18 cellular contexts compared by ENCODE assay signal in the genomic region with DNA sequence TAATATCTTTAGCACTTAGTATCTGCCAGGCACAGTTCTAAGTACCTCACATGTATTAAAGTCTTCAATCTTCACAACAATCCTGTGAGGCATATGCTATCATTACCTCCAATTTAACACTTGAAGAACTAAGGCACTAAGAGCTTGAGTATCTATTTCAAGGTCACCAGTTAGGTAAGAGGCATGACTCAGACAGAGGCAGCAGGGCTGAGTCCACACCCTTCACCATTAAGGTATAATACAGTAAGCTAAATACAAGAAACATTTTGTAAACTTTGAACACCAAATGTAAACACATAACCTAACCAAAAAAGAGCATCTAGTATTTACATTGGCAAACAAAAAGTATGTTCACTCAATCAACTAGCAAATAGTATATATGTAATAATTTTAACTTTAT.
"Had no signal": no experiment of that assay in that cellular context is flagged by ENCODE, and none has a peak within 500 bp of the region (broad histone marks: within the 10 kb centered on the region; RNA-seq: fewer than 3 reads in every experiment).

No MANE protein-coding gene starts in this region.

- H3K4me1 ChIP-seq: ascending aorta, esophagus muscularis mucosa, heart right ventricle, prostate gland, transverse colon, vagina had no signal

- H3K9me3 ChIP-seq: ascending aorta, esophagus muscularis mucosa, heart right ventricle, prostate gland, transverse colon, vagina had no signal

- H3K36me3 ChIP-seq: ascending aorta, esophagus muscularis mucosa, heart right ventricle, prostate gland, transverse colon, vagina, WERI-Rb-1 had no signal

- DNase-seq: activated CD4-positive, alpha-beta T cell treated with anti-CD3 and anti-CD28 coated beads for 1 hour; activated effector memory CD4-positive, alpha-beta T cell treated with anti-CD3 and anti-CD28 coated beads, Interleukin-2, amount 50 U/mL, for 16 hours; activated naive CD4-positive, alpha-beta T cell treated with anti-CD3 and anti-CD28 coated beads, Interleukin-2, amount 50 U/mL, for 16 hours; activated T-cell treated with anti-CD3 and anti-CD28 coated beads, Interleukin-2, amount 50 U/mL, for 72 hours; cerebellar nuclear complex; cortex of kidney; effector CD4-positive, alpha-beta T cell; heart right ventricle; naive thymus-derived CD8-positive, alpha-beta T cell; right cardiac atrium; stimulated activated naive CD8-positive, alpha-beta T cell treated with anti-CD3 and anti-CD28 coated beads, Interleukin-15, Interleukin-2, amounts not matched to agents 100 U/mL and 50 U/mL, for 24 hours; transverse colon; WERI-Rb-1 had no signal

- H3K4me3 ChIP-seq: ascending aorta, esophagus muscularis mucosa, heart right ventricle, prostate gland, skin epidermis, transverse colon, vagina had no signal

- H3K27ac ChIP-seq: ascending aorta, esophagus muscularis mucosa, heart right ventricle, prostate gland, skin epidermis, transverse colon, vagina, WERI-Rb-1 had no signal

- H3K27me3 ChIP-seq: ascending aorta, esophagus muscularis mucosa, heart right ventricle, transverse colon, vagina had no signal
